ENCODE assay signal across 25 cellular contexts in the genomic region with DNA sequence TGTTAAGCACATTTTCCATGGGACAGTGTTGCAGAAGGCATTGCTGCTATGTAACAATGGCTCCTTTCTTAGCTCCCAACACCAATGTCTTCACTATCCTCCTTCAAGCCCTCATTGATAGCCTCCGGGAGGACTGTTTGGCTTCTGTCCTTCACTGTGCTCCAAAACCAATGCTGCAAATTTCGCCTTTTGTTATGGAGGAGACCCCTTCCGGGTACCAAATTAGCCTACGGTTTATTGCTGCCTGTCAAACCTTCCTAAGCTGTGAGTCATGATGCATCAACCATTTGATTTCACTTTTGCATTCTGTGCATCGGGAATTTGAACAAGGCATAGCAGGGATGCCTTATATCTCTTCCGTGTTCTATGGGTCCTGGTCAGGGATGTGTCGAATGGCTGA.
"Had no signal": no experiment of that assay in that cellular context is flagged by ENCODE, and none has a peak within 500 bp of the region (broad histone marks: within the 10 kb centered on the region; RNA-seq: fewer than 3 reads in every experiment).

No MANE protein-coding gene starts in this region.

- H3K4me3 ChIP-seq: esophagus squamous epithelium, right lobe of liver, skin epidermis, stomach, thyroid gland had no signal

- H3K4me1 ChIP-seq: esophagus squamous epithelium, right lobe of liver, stomach, thyroid gland had no signal

- H3K27ac ChIP-seq: epithelial cell of prostate, esophagus squamous epithelium, right lobe of liver, skin epidermis, stomach, thyroid gland, VCaP had no signal

- ATAC-seq: activated CD4-positive, CD25-positive, alpha-beta regulatory T cell treated with anti-CD3 and anti-CD28 coated beads, Interleukin-2, amount 50 U/mL, for 24 hours; activated naive CD8-positive, alpha-beta T cell treated with anti-CD3 and anti-CD28 coated beads, Interleukin-2, amount 50 U/mL, for 24 hours; left cardiac atrium; left ventricle myocardium superior; right lobe of liver; stimulated activated naive B cell treated with anti-CD40 and anti-IgM and Interleukin-4, amounts not matched to agents 10 μg/mL and 1 μg/mL and 100 μg/mL, for 72 hours had no signal

- H3K27me3 ChIP-seq: right lobe of liver, thyroid gland had no signal

- H3K36me3 ChIP-seq: esophagus squamous epithelium, right lobe of liver, stomach, thyroid gland had no signal

- DNase-seq: activated CD4-positive, alpha-beta memory T cell treated with anti-CD3 and anti-CD28 coated beads, Interleukin-2, amount 10 ng/mL, durations not matched to agents 7 days and 5 days; activated CD4-positive, alpha-beta T cell treated with anti-CD3 and anti-CD28 coated beads, Interleukin-2, amount 10 ng/mL, durations not matched to agents 7 days and 5 days; activated CD8-positive, alpha-beta memory T cell treated with anti-CD3 and anti-CD28 coated beads, Interleukin-2, amount 50 U/mL, for 48 hours; activated gamma-delta T cell treated with Interleukin-2 at 50 U/mL for 16 hours; activated naive CD4-positive, alpha-beta T cell treated with anti-CD3 and anti-CD28 coated beads, Interleukin-2, amount 50 U/mL, for 16 hours; activated naive CD8-positive, alpha-beta T cell treated with anti-CD3 and anti-CD28 coated beads, Interleukin-2, amount 50 U/mL, for 24 hours; activated T-cell treated with anti-CD3 and anti-CD28 coated beads, Interleukin-2, amount 50 U/mL, for 24 hours; amygdala; effector CD8-positive, alpha-beta T cell; esophagus squamous epithelium; glutamatergic neuron; left cardiac atrium; left ventricle myocardium superior; right lobe of liver; stimulated activated CD4-positive, alpha-beta T cell treated with anti-CD3 and anti-CD28 coated beads, Interleukin-12 subunit alpha, Interleukin-12 subunit beta, amount 100 ng/mL, for 4 hours; stimulated activated CD4-positive, alpha-beta T cell treated with anti-CD3 and anti-CD28 coated beads, Interleukin-4, amount 100 ng/mL, for 4 hours; stimulated activated CD8-positive, alpha-beta memory T cell treated with anti-CD3 and anti-CD28 coated beads, Interleukin-4, amount 100 ng/mL, for 48 hours; stimulated activated naive B cell treated with anti-CD40 and anti-IgM and Interleukin-4, amounts not matched to agents 10 μg/mL and 1 μg/mL and 100 μg/mL, for 72 hours; stomach; T-helper 9 cell; thyroid gland had no signal

- H3K9me3 ChIP-seq: esophagus squamous epithelium, right lobe of liver, stomach, thyroid gland had no signal
